Comparison of ENCODE assay signal across 16 cellular contexts in the genomic region with DNA sequence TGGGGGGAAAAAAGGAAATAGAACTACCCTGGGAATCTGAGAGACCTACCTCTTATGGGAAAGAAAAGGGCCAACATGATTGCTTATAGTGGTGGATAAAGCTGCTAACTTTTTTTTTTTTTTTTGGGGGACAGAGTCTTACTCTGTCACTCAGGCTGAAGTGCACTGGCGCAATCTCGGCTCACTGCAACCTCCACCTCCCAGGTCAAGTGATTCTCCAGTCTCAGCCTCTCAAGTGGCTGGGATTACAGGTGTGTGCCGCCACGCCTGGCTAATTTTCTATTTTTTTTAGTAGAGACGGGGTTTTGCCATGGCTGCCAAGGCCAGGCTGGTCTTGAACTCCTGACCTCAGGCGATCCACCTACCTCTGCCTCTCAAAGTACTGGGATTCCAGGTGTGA. TPM values are rescaled to one million over a fixed set of nuclear protein-coding genes. Genes with fewer than 3 reads are reported as not detected.
DNase-seq lines count a peak whose midpoint lies in the region; ATAC-seq and TF ChIP-seq lines count a peak whose summit lies in the region.
"Had no signal": no experiment of that assay in that cellular context is flagged by ENCODE, and none has a peak within 500 bp of the region (broad histone marks: within the 10 kb centered on the region; RNA-seq: fewer than 3 reads in every experiment).

No MANE protein-coding gene starts in this region.

- H3K36me3 ChIP-seq in BLaER1 treated with 17β-estradiol and CSF1 and Interleukin-3, amounts not matched to agents 10 nM and 100 nM: no peaks in the 10 kb centered on the region
- H3K36me3 ChIP-seq: BLaER1 had no signal

- no peaks in the 10 kb centered on the region for H3K27me3 Mint-ChIP-seq in endothelial cell (ENCODE audit: unreplicated experiment)
- H3K27me3 Mint-ChIP-seq: CD4-positive, CD25-positive, alpha-beta regulatory T cell had no signal

- no peaks in the 10 kb centered on the region; a peak in 1 of 22 replicates for H3K9me3 ChIP-seq in BLaER1 treated with 17β-estradiol and CSF1 and Interleukin-3, amounts not matched to agents 10 nM and 100 nM (replicated peaks in 1 of 11)
- H3K9me3 ChIP-seq: A549, BLaER1 had no signal

- no peak for ATAC-seq in GM21723 (IDR thresholded peaks at IDR 0.05; ENCODE audit: unreplicated experiment)
- ATAC-seq: A549, GM23338 had no signal

- no peak overlapping the region; a peak in 1 of 22 replicates for H3K9ac ChIP-seq in BLaER1 treated with 17β-estradiol and CSF1 and Interleukin-3, amounts not matched to agents 10 nM and 100 nM
- H3K9ac ChIP-seq: BLaER1 had no signal

- no peak for TF ChIP-seq CTCF in endothelial cell (IDR thresholded peaks at IDR 0.05; ENCODE audit: unreplicated experiment)

- H4K20me1 ChIP-seq in BLaER1 treated with 17β-estradiol and CSF1 and Interleukin-3, amounts not matched to agents 10 nM and 100 nM: no peaks in the 10 kb centered on the region
- H4K20me1 ChIP-seq: BLaER1 had no signal

- DNase-seq in DMS53 (lab: John Stamatoyannopoulos, UW): peak; percentile 45
- DNase-seq in DMS53 treated with DMSO at 0.1 percent for 48 hours (lab: John Stamatoyannopoulos, UW; ENCODE audit: unreplicated experiment): no peak
- DNase-seq in NCI-H510A (lab: John Stamatoyannopoulos, UW): peak; percentile 24
- DNase-seq in NCI-H510A treated with DMSO at 0.1 percent for 48 hours (lab: John Stamatoyannopoulos, UW): no peak
- DNase-seq in endothelial cell (ENCODE audit: low spot score): no peak
- no peak for DNase-seq in AG20443 (ENCODE audit: low spot score)
- DNase-seq: CD4-positive, CD25-positive, alpha-beta regulatory T cell; CD8-positive, alpha-beta memory T cell; DMS 273 treated with DMSO at 0.1 percent for 48 hours; HCEC 1CT had no signal

- peaks cover 15 to 59% (median 45%) of the 10 kb centered on the region in 10 experiments for H3K4me1 ChIP-seq in BLaER1 treated with 17β-estradiol and CSF1 and Interleukin-3, amounts not matched to agents 10 nM and 100 nM

- no peak overlapping the region for H3K27ac Mint-ChIP-seq in endothelial cell (ENCODE audit: unreplicated experiment)
- H3K27ac Mint-ChIP-seq: CD4-positive, CD25-positive, alpha-beta regulatory T cell; CD8-positive, alpha-beta memory T cell; GM23338 had no signal

- peak overlapping the region; percentile 18 for H3K4me3 Mint-ChIP-seq in endothelial cell (ENCODE audit: unreplicated experiment)
- H3K4me3 Mint-ChIP-seq: CD4-positive, CD25-positive, alpha-beta regulatory T cell; GM23338 had no signal

- no peaks in the 10 kb centered on the region for H3K27me3 ChIP-seq in BLaER1 treated with 17β-estradiol and CSF1 and Interleukin-3, amounts not matched to agents 10 nM and 100 nM
- H3K27me3 ChIP-seq: BLaER1 had no signal

- H3K36me3 Mint-ChIP-seq in endothelial cell (ENCODE audit: low read depth, unreplicated experiment): peaks cover 3% of the 10 kb centered on the region
- H3K36me3 Mint-ChIP-seq: CD4-positive, CD25-positive, alpha-beta regulatory T cell; CD8-positive, alpha-beta memory T cell had no signal

- H3K4me2 ChIP-seq in BLaER1 treated with 17β-estradiol and CSF1 and Interleukin-3, amounts not matched to agents 10 nM and 100 nM: peak overlapping the region in 8 of 11 experiments; percentile 18 to 77 (median 53); a peak in 11 of 22 replicates
- H3K4me2 ChIP-seq: A549, BLaER1, GM23338 had no signal

- peaks cover 15% of the 10 kb centered on the region for H3K4me1 Mint-ChIP-seq in endothelial cell (ENCODE audit: unreplicated experiment)

- H3K9me3 Mint-ChIP-seq in endothelial cell (ENCODE audit: unreplicated experiment): no peaks in the 10 kb centered on the region
- H3K9me3 Mint-ChIP-seq: CD4-positive, CD25-positive, alpha-beta regulatory T cell; CD8-positive, alpha-beta memory T cell; GM23338 had no signal

- H3K27ac ChIP-seq in BLaER1 treated with 17β-estradiol and CSF1 and Interleukin-3, amounts not matched to agents 10 nM and 100 nM: peak overlapping the region in 5 of 11 experiments; percentile 5 to 45 (median 20); a peak in 6 of 22 replicates
- H3K27ac ChIP-seq: 22Rv1, A549, BLaER1 had no signal

- no peak overlapping the region for H3K4me3 ChIP-seq in BLaER1 treated with 17β-estradiol and CSF1 and Interleukin-3, amounts not matched to agents 10 nM and 100 nM
- H3K4me3 ChIP-seq: A549, BLaER1, GM23338 had no signal

RNA-seq across cellular contexts. Expression of gene TBC1D22B, which starts 39.5 kb away (rescaled TPM):
- total RNA-seq in endothelial cell (ENCODE audit: unreplicated experiment): 11.8 TPM

RNA-seq across cellular contexts. Expression of gene TMEM217, which starts 39.9 kb away (rescaled TPM):
- 5.4 TPM for total RNA-seq in endothelial cell (ENCODE audit: unreplicated experiment)
- total RNA-seq: GM23338 had no signal

RNA-seq across cellular contexts. Expression of gene PIM1, which starts 48.1 kb away (rescaled TPM):
- total RNA-seq in endothelial cell (ENCODE audit: unreplicated experiment): 9.6 TPM

Comparison
In these comparisons a context has a peak if more than half of its experiments do, and no peak if none do; other contexts are left out.
1. DNase-seq: peak in DMS53 (single experiment) and NCI-H510A (single experiment); none in DMS53 treated with DMSO at 0.1 percent for 48 hours (single experiment), NCI-H510A treated with DMSO at 0.1 percent for 48 hours (single experiment), endothelial cell (single experiment) and AG20443 (single experiment).